Comparison of ENCODE assay signal across 17 cellular contexts in genomic region chr3:38190481-38190881, GRCh38.
"Had no signal": no experiment of that assay in that cellular context is flagged by ENCODE, and none has a peak within 500 bp of the region (broad histone marks: within the 10 kb centered on the region; RNA-seq: fewer than 3 reads in every experiment).

No MANE protein-coding gene starts in this region.

- H3K9me3 Mint-ChIP-seq: stimulated activated naive CD8-positive, alpha-beta T cell treated with anti-CD3 and anti-CD28 coated beads, Interleukin-15, Interleukin-2, amounts not matched to agents 100 ng/mL and 50 ng/mL, for 24 hours had no signal

- H3K36me3 ChIP-seq: ovary had no signal

- H3K27ac ChIP-seq: brain microvascular endothelial cell, esophagus squamous epithelium, heart right ventricle, left lung, ovary, testis had no signal

- H3K9me3 ChIP-seq: left lung, ovary, testis had no signal

- H3K4me1 Mint-ChIP-seq: endodermal cell, nephron progenitor cell had no signal

- DNase-seq: activated CD4-positive, alpha-beta T cell treated with anti-CD3 and anti-CD28 coated beads, Interleukin-2, amount 50 U/mL, for 48 hours; activated naive CD4-positive, alpha-beta T cell; amniotic stem cell; brain microvascular endothelial cell; endodermal cell; esophagus squamous epithelium; foreskin melanocyte; heart right ventricle; islet precursor cell; left lung; mesenchymal stem cell; nephron progenitor cell; ovary; SIG-M5; stimulated activated CD4-positive, alpha-beta T cell treated with anti-CD3 and anti-CD28 coated beads, Interleukin-2, amount 100 ng/mL, for 48 hours; testis had no signal

- H3K4me3 Mint-ChIP-seq: endodermal cell; nephron progenitor cell; stimulated activated naive CD8-positive, alpha-beta T cell treated with anti-CD3 and anti-CD28 coated beads, Interleukin-15, Interleukin-2, amounts not matched to agents 100 ng/mL and 50 ng/mL, for 24 hours had no signal

- H3K27me3 ChIP-seq: brain microvascular endothelial cell, esophagus squamous epithelium, heart right ventricle, left lung, ovary, testis had no signal

- H3K27me3 Mint-ChIP-seq: stimulated activated naive CD8-positive, alpha-beta T cell treated with anti-CD3 and anti-CD28 coated beads, Interleukin-15, Interleukin-2, amounts not matched to agents 100 ng/mL and 50 ng/mL, for 24 hours had no signal

- H3K4me1 ChIP-seq: esophagus squamous epithelium, testis had no signal

- H3K27ac Mint-ChIP-seq: endodermal cell; nephron progenitor cell; stimulated activated naive CD8-positive, alpha-beta T cell treated with anti-CD3 and anti-CD28 coated beads, Interleukin-15, Interleukin-2, amounts not matched to agents 100 ng/mL and 50 ng/mL, for 24 hours had no signal

- ATAC-seq: heart right ventricle, left lung had no signal

- H3K4me3 ChIP-seq: esophagus squamous epithelium, heart right ventricle, left lung, ovary, testis had no signal
